13 cellular contexts compared by ENCODE assay signal in the genomic region with DNA sequence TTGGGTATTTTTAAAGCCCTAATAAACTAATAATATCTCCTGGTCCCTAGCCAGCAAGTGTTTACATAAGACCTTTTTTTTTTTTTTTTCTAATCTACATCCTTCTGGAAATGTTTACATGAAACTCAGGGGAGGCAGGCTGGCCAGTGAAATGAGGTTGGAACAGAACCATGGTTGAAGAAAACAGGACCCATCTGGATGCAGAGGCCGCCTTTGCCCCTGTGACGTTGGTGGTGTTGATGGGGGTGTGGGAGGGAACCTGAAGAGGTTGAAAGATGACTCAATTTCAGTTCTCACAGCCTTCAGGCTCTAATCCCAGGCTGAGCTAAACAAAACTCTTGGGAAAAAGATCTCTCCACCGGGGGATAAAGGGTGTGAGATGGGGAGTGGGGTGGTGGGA.
A peak's percentile ranks its signal among the peaks of the same experiment; 100 is the strongest.
DNase-seq lines count a peak whose midpoint lies in the region; ATAC-seq and TF ChIP-seq lines count a peak whose summit lies in the region.
"Had no signal": no experiment of that assay in that cellular context is flagged by ENCODE, and none has a peak within 500 bp of the region (broad histone marks: within the 10 kb centered on the region; RNA-seq: fewer than 3 reads in every experiment).

No MANE protein-coding gene starts in this region.

- H3K36me3 ChIP-seq in right lobe of liver: no peaks in the 10 kb centered on the region
- peaks cover 11 to 12% of the 10 kb centered on the region in 2 donors for H3K36me3 ChIP-seq in stomach smooth muscle (ENCODE audit: control insufficient read depth in 2 of 2, insufficient read depth in 2 of 2, low read length in 2 of 2)

- 64% methylated on average over 3 of the region's 3 CpGs for WGBS in right lobe of liver (ENCODE audit: insufficient coverage, low coverage, low lambda C conversion rate, missing lambda C conversion rate)

- H3K27me3 ChIP-seq in right lobe of liver (no peaks in the 10 kb centered on the region), stomach smooth muscle (ENCODE audit: control insufficient read depth in 1 of 2, insufficient read depth in 2 of 2, low read length in 2 of 2) (no peaks in the 10 kb centered on the region)

- TF ChIP-seq CTCF in coronary artery (IDR thresholded peaks at IDR 0.05) (no peak), right lobe of liver (IDR thresholded peaks at IDR 0.05) (no peak)

- ATAC-seq in right lobe of liver (peak in 3 of 4 donors; percentile 33 to 65 (median 43)), GM19455 (IDR thresholded peaks at IDR 0.05; ENCODE audit: unreplicated experiment) (no peak)

- DNase-seq in DMS 273 (lab: John Stamatoyannopoulos, UW; ENCODE audit: unreplicated experiment) (peak; percentile 28), DMS 273 treated with DMSO at 0.1 percent for 48 hours (lab: John Stamatoyannopoulos, UW) (no peak), coronary artery (ENCODE audit: low spot score) (no peak), right lobe of liver (no peak), activated gamma-delta T cell treated with Interleukin-2 at 50 U/mL for 16 hours (no peak), glomerular visceral epithelial cell (ENCODE audit: extremely low spot score) (no peak)
- DNase-seq: activated naive CD8-positive, alpha-beta T cell treated with anti-CD3 and anti-CD28 coated beads for 36 hours; effector CD8-positive, alpha-beta T cell; NCI-H69; stimulated activated CD4-positive, alpha-beta T cell treated with anti-CD3 and anti-CD28 coated beads, Interleukin-4, amount 100 ng/mL, for 4 hours had no signal

- H3K4me1 ChIP-seq in right lobe of liver (peaks cover 0 to 9% (median 0%) of the 10 kb centered on the region in 4 donors), stomach smooth muscle (ENCODE audit: control insufficient read depth, insufficient read depth, low read length) (peaks cover 58% of the 10 kb centered on the region)

- H3K9ac ChIP-seq in stomach smooth muscle (ENCODE audit: low read length in 2 of 2): peak overlapping the region; percentile 43 to 60

- no peak overlapping the region for H3K4me3 ChIP-seq in coronary artery
- H3K4me3 ChIP-seq in right lobe of liver: no peak overlapping the region
- peak overlapping the region in 1 of 2 donors; percentile 44 for H3K4me3 ChIP-seq in stomach smooth muscle (ENCODE audit: low read length in 2 of 2)

- H3K27ac ChIP-seq in coronary artery (peak overlapping the region; percentile 39 to 60), right lobe of liver (no peak overlapping the region), stomach smooth muscle (ENCODE audit: low read length) (peak overlapping the region; percentile 98)
- H3K27ac ChIP-seq: 22Rv1 had no signal

- intact Hi-C loops in right lobe of liver (cut with DNase I): no loop called here

- no peak for TF ChIP-seq POLR2A in right lobe of liver (IDR thresholded peaks at IDR 0.05)

- H3K9me3 ChIP-seq in right lobe of liver: no peaks in the 10 kb centered on the region
- H3K9me3 ChIP-seq in stomach smooth muscle (ENCODE audit: control insufficient read depth in 2 of 2, low read length in 2 of 2): peaks cover 0 to 4% of the 10 kb centered on the region in 2 donors

Comparison
In these comparisons a context has a peak if more than half of its experiments do, and no peak if none do; other contexts are left out.
1. H3K27ac ChIP-seq: peak in coronary artery (2 of 2) and stomach smooth muscle (single experiment); none in right lobe of liver (0 of 3).